8 cellular contexts compared by ENCODE assay signal in the genomic region with DNA sequence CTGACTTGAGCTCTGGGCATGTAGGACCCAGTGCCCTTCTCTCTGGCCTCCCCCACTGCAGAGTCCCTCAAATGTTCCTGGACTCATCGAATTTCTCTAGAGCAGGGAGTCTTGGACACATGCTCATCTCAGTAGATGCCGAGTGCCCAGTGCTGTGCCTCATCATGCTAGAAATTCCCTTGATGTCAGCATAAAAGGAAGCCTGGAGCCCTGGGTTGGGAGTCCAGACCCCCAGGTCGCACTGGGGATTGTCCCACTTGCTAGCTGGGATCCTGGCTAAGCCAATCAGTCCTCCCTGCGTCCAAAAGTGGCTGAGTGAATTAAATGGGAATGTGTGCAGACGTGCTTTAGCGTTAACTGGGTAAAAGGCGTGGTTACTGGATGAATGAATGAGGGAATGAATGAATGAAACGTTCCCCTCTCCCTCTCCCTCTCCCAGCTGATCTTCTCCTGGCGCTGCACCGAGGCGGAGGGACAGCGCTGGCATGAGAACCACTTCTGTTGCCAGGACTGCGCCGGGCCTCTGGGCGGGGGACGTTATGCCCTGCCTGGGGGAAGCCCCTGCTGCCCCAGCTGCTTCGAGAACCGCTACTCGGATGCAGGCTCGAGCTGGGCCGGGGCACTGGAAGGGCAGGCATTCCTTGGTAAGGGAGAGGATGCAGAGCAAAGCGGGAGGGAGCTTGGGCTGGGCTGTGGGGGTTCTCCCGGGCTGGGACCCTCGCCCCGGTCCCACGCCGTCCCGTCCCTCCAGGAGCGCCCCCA.
DNase-seq lines count a peak whose midpoint lies in the region; ATAC-seq, FAIRE-seq and TF ChIP-seq lines count a peak whose summit lies in the region.

No MANE protein-coding gene starts in this region.

- H3K9me3 Mint-ChIP-seq in memory B cell: no peaks in the 10 kb centered on the region

- no peaks in the 10 kb centered on the region for H3K9me2 ChIP-seq in MM.1S (replicated peaks; ENCODE audit: insufficient read depth, low read length)

- peaks cover 46% of the 10 kb centered on the region for H3K27me3 ChIP-seq in MM.1S (replicated peaks; ENCODE audit: insufficient read depth, low read length)

- H3K36me3 ChIP-seq in MM.1S (replicated peaks; ENCODE audit: insufficient read depth, low read length): no peaks in the 10 kb centered on the region

- H3K27ac ChIP-seq in MM.1S (ENCODE audit: low read length) (no peak overlapping the region), cingulate gyrus (ENCODE audit: low read depth, low read length) (peak overlapping the region; percentile 83)

- no peaks in the 10 kb centered on the region for H3K27me3 Mint-ChIP-seq in memory B cell

- TF ChIP-seq CTCF in GM12865 (IDR thresholded peaks at IDR 0.05; ENCODE audit: insufficient read depth, low read depth, low read length, missing control alignments) (no peak), MM.1S (IDR thresholded peaks at IDR 0.05; ENCODE audit: low read length) (no peak)

- no peaks in the 10 kb centered on the region for H3K9me3 ChIP-seq in MM.1S (replicated peaks; ENCODE audit: insufficient read depth, low read length)

- H3K36me3 Mint-ChIP-seq in memory B cell: peaks cover 4% of the 10 kb centered on the region

- peak overlapping the region; percentile 94 for H3K4me3 Mint-ChIP-seq in memory B cell

- H3K27ac Mint-ChIP-seq in memory B cell: peak overlapping the region; percentile 97

- no peaks in the 10 kb centered on the region for H4K20me1 ChIP-seq in MM.1S (ENCODE audit: insufficient read depth, low read length)

- DNase-seq in GM12865 (ENCODE audit: low read depth) (no peak), MM.1S (no peak), memory B cell (ENCODE audit: low spot score in 2 of 2) (no peak), urothelium cell line (ENCODE audit: low spot score) (peak; percentile 52), UCSD-AML1 (lab: John Stamatoyannopoulos, UW; ENCODE audit: unreplicated experiment) (no peak), 8988T (no peak)

- H3K4me1 Mint-ChIP-seq in memory B cell: peaks cover 24% of the 10 kb centered on the region

- H3K9ac ChIP-seq in MM.1S (ENCODE audit: low read length): peak overlapping the region; percentile 37; the same call in 1 of the 2 replicates

- ATAC-seq in memory B cell (ENCODE audit: low read depth) (no peak), HG03571 (IDR thresholded peaks at IDR 0.05; ENCODE audit: unreplicated experiment) (no peak)

- H3K4me2 ChIP-seq in MM.1S (ENCODE audit: low read depth, low read length): peak overlapping the region; percentile 90

- peak overlapping the region; percentile 58 for H2AFZ ChIP-seq in MM.1S (ENCODE audit: low read length)

- peak overlapping the region; percentile 74 for H3K4me3 ChIP-seq in GM12865 (ENCODE audit: low read depth, low read length)
- H3K4me3 ChIP-seq in MM.1S (ENCODE audit: low read length): peak overlapping the region; percentile 94

- peaks cover 8% of the 10 kb centered on the region for H3F3A ChIP-seq in MM.1S (ENCODE audit: insufficient read depth, low read length)

- FAIRE-seq in urothelium cell line (lab: Jason Lieb, UNC): no peak

- peaks cover 22% of the 10 kb centered on the region for H3K79me2 ChIP-seq in MM.1S (ENCODE audit: low read length)

- H3K4me1 ChIP-seq in MM.1S (ENCODE audit: low read length): peaks cover 7% of the 10 kb centered on the region; the same call in 1 of the 2 replicates
